Comparison of ENCODE assay signal across 8 cellular contexts in genomic region chr16:69567031-69567680, GRCh38. TPM values are rescaled to one million over a fixed set of nuclear protein-coding genes. Genes with fewer than 3 reads are reported as not detected.
A peak's percentile ranks its signal among the peaks of the same experiment; 100 is the strongest.
DNase-seq lines count a peak whose midpoint lies in the region; ATAC-seq and TF ChIP-seq lines count a peak whose summit lies in the region.

No MANE protein-coding gene starts in this region.

- H3K56ac ChIP-seq in mesendoderm (ENCODE audit: low read length): peak overlapping the region; percentile 97

- no peaks in the 10 kb centered on the region for H3K27me3 Mint-ChIP-seq in type B pancreatic cell

- H3K36me3 Mint-ChIP-seq in type B pancreatic cell: peaks cover 3% of the 10 kb centered on the region

- H3K4me2 ChIP-seq in mesendoderm (ENCODE audit: low read length): peak overlapping the region; percentile 57

- H3K9me3 Mint-ChIP-seq in type B pancreatic cell: no peaks in the 10 kb centered on the region

- H4K5ac ChIP-seq in mesendoderm (ENCODE audit: low read length): no peak overlapping the region

- ATAC-seq in HG02642 (IDR thresholded peaks at IDR 0.05; ENCODE audit: poor library complexity, unreplicated experiment): no peak
- ATAC-seq in HG03571 (IDR thresholded peaks at IDR 0.05; ENCODE audit: unreplicated experiment): no peak

- peak overlapping the region; percentile 76 to 100 (median 97) for H3K27ac ChIP-seq in dorsolateral prefrontal cortex
- peak overlapping the region; percentile 91 for H3K27ac ChIP-seq in mesendoderm (ENCODE audit: low read depth, low read length)

- no peak overlapping the region for H2BK5ac ChIP-seq in mesendoderm (ENCODE audit: low read length)

- H3K4ac ChIP-seq in mesendoderm (ENCODE audit: low read depth, low read length): peak overlapping the region; percentile 73

- H3K4me1 Mint-ChIP-seq in type B pancreatic cell (ENCODE audit: unreplicated experiment): peaks cover 20% of the 10 kb centered on the region

- peaks cover 29% of the 10 kb centered on the region for H3K79me2 ChIP-seq in mesendoderm (ENCODE audit: control insufficient read depth, insufficient read depth, low read length)

- peak; percentile 26 for DNase-seq in stimulated activated CD4-positive, alpha-beta T cell treated with anti-CD3 and anti-CD28 coated beads, Interleukin-4, amount 100 ng/mL, for 24 hours
- DNase-seq in stimulated activated CD4-positive, alpha-beta T cell treated with anti-CD3 and anti-CD28 coated beads, Interleukin-1b, Interleukin-23, amount 100 ng/mL, for 48 hours: no peak
- DNase-seq in SK-N-DZ (ENCODE audit: low spot score) (peak; percentile 9), dorsolateral prefrontal cortex (peak in 1 of 10 donors; percentile 8), mesendoderm (peak; percentile 67), type B pancreatic cell (ENCODE audit: extremely low spot score, unreplicated experiment) (no peak)

- H3K27ac Mint-ChIP-seq in type B pancreatic cell: peak overlapping the region; percentile 99

- H3K79me1 ChIP-seq in mesendoderm (ENCODE audit: low read length): no peaks in the 10 kb centered on the region

- no peak overlapping the region for H4K8ac ChIP-seq in mesendoderm (ENCODE audit: low read depth, low read length)

- H3K4me3 ChIP-seq in dorsolateral prefrontal cortex: peak overlapping the region; percentile 69 to 98 (median 89)
- H3K4me3 ChIP-seq in mesendoderm (ENCODE audit: low read length): peak overlapping the region; percentile 89

- peak overlapping the region; percentile 90 for H3K18ac ChIP-seq in mesendoderm (ENCODE audit: low read length)

- no peaks in the 10 kb centered on the region for H3K36me3 ChIP-seq in mesendoderm (ENCODE audit: control insufficient read depth, insufficient read depth, low read length)

- H3K27me3 ChIP-seq in dorsolateral prefrontal cortex (no peaks in the 10 kb centered on the region), mesendoderm (ENCODE audit: insufficient read depth, low read length, poor library complexity) (no peaks in the 10 kb centered on the region)

- WGBS in mesendoderm (ENCODE audit: extremely low coverage, insufficient coverage, low lambda C conversion rate): no CpG with 5 or more reads among the region's 7 CpGs

- no peak overlapping the region for H3K23ac ChIP-seq in mesendoderm (ENCODE audit: low read length)

- no peak overlapping the region for H2BK120ac ChIP-seq in mesendoderm (ENCODE audit: low read depth, low read length)

- peaks cover 4% of the 10 kb centered on the region for H3K4me1 ChIP-seq in mesendoderm (ENCODE audit: control insufficient read depth, low read depth, low read length)

- H2AK5ac ChIP-seq in mesendoderm (ENCODE audit: low read length): no peak overlapping the region

- TF ChIP-seq CTCF in dorsolateral prefrontal cortex (IDR thresholded peaks at IDR 0.05 in 54 of 56, conservative IDR thresholded peaks at IDR 0.05 in 2 of 56; ENCODE audit: low read depth in 1 of 56, partially characterized antibody in 56 of 56): peak in 3 of 56 donors; percentile 6 to 25 (median 9)
- peak; percentile 55 for TF ChIP-seq CTCF in type B pancreatic cell (conservative IDR thresholded peaks at IDR 0.05)

- peak overlapping the region; percentile 99 for H3K4me3 Mint-ChIP-seq in type B pancreatic cell

- H2BK15ac ChIP-seq in mesendoderm (replicated peaks; ENCODE audit: low read depth): no peak overlapping the region

- intact Hi-C loops in dorsolateral prefrontal cortex (cut with DNase I): loop anchor here (5.0 to 10.0 kb wide), 5 partner anchors 102 to 190 kb away; partner anchors contain the start of genes CYB5B (in 1 of the 2) and NQO1 (in 1 of the 2)

- peak overlapping the region; percentile 94 for H3K9ac ChIP-seq in mesendoderm (ENCODE audit: low read length)

RNA-seq across cellular contexts. Expression of gene NFAT5, which starts 1.4 kb away (rescaled TPM):
- polyA plus RNA-seq in SK-N-DZ (2014; cell fraction: cytosol; rRNA removed): 2.2 and 2.5 TPM in 2 replicates
- polyA plus RNA-seq in SK-N-DZ (2014; cell fraction: nucleus; rRNA removed): 5.4 and 7.2 TPM in 2 replicates
- total RNA-seq in dorsolateral prefrontal cortex (100 to 1,000 TPM in 24 of 120 experiments, 10 to 100 TPM in 96; 64.4 to 123 (median 91.3) TPM), type B pancreatic cell (ENCODE audit: low replicate concordance) (25.0 and 30.1 TPM in 2 replicates)
- 13.3 TPM for polyA plus RNA-seq in mesendoderm (2013, experiment 1 of 2)
- polyA plus RNA-seq in mesendoderm (2013, experiment 2 of 2): 14.1 TPM

Comparison
In these comparisons a context has a peak if more than half of its experiments do, and no peak if none do; other contexts are left out.
1. DNase-seq: peak in stimulated activated CD4-positive, alpha-beta T cell treated with anti-CD3 and anti-CD28 coated beads, Interleukin-4, amount 100 ng/mL, for 24 hours (single experiment), SK-N-DZ (single experiment) and mesendoderm (single experiment); none in stimulated activated CD4-positive, alpha-beta T cell treated with anti-CD3 and anti-CD28 coated beads, Interleukin-1b, Interleukin-23, amount 100 ng/mL, for 48 hours (single experiment) and type B pancreatic cell (single experiment).